Comparison of ENCODE assay signal across 10 cellular contexts in genomic region chr5:175821790-175822211, GRCh38.
DNase-seq lines count a peak whose midpoint lies in the region; ATAC-seq lines count a peak whose summit lies in the region.
"Had no signal": no experiment of that assay in that cellular context is flagged by ENCODE, and none has a peak within 500 bp of the region (broad histone marks: within the 10 kb centered on the region; RNA-seq: fewer than 3 reads in every experiment).

No MANE protein-coding gene starts in this region.

- peaks cover 27% of the 10 kb centered on the region for H3K27me3 Mint-ChIP-seq in stimulated activated naive CD8-positive, alpha-beta T cell treated with anti-CD3 and anti-CD28 coated beads, Interleukin-15, amount 100 ng/mL, for 72 hours

- peaks cover 0 to 7% of the 10 kb centered on the region in 2 donors for H3K9me3 Mint-ChIP-seq in stimulated activated naive CD8-positive, alpha-beta T cell treated with anti-CD3 and anti-CD28 coated beads, Interleukin-15, amount 100 ng/mL, for 72 hours

- peak overlapping the region; percentile 20 to 85 for H3K27ac Mint-ChIP-seq in stimulated activated naive CD8-positive, alpha-beta T cell treated with anti-CD3 and anti-CD28 coated beads, Interleukin-15, amount 100 ng/mL, for 72 hours

- ATAC-seq in HG03060 (IDR thresholded peaks at IDR 0.05; ENCODE audit: low read depth, unreplicated experiment) = peak; percentile 54
- ATAC-seq in stimulated activated naive CD8-positive, alpha-beta T cell treated with anti-CD3 and anti-CD28 coated beads, Interleukin-15, amount 100 ng/mL, for 72 hours = peak; percentile 87

- H3K4me1 Mint-ChIP-seq in stimulated activated naive CD8-positive, alpha-beta T cell treated with anti-CD3 and anti-CD28 coated beads, Interleukin-15, amount 100 ng/mL, for 72 hours = peaks cover 19% of the 10 kb centered on the region

- peak overlapping the region; percentile 5 to 50 for H3K4me3 Mint-ChIP-seq in stimulated activated naive CD8-positive, alpha-beta T cell treated with anti-CD3 and anti-CD28 coated beads, Interleukin-15, amount 100 ng/mL, for 72 hours

- DNase-seq in stimulated activated CD4-positive, alpha-beta T cell treated with anti-CD3 and anti-CD28 coated beads, Interleukin-15, amount 100 ng/mL, for 24 hours = peak; percentile 56
- no peak for DNase-seq in stimulated activated CD4-positive, alpha-beta T cell treated with anti-CD3 and anti-CD28 coated beads, Interleukin-12 subunit alpha, Interleukin-12 subunit beta, amount 100 ng/mL, for 4 hours
- peak; percentile 61 for DNase-seq in activated CD8-positive, alpha-beta memory T cell treated with anti-CD3 and anti-CD28 coated beads, Interleukin-2, amount 50 U/mL, for 48 hours
- peak; percentile 16 to 60 for DNase-seq in stimulated activated naive CD8-positive, alpha-beta T cell treated with anti-CD3 and anti-CD28 coated beads, Interleukin-15, amount 100 ng/mL, for 72 hours
- no peak for DNase-seq in NCI-H2107 treated with DMSO at 0.1 percent for 48 hours (lab: John Stamatoyannopoulos, UW; ENCODE audit: unreplicated experiment)
- DNase-seq in SIG-M5 (lab: John Stamatoyannopoulos, UW) = no peak
- no peak for DNase-seq in NCI-H526 treated with DMSO at 0.1 percent for 48 hours (lab: John Stamatoyannopoulos, UW)
- DNase-seq: C1 segment of cervical spinal cord, NCI-H1694 had no signal

Comparison
In these comparisons a context has a peak if more than half of its experiments do, and no peak if none do; other contexts are left out.
1. DNase-seq: peak in stimulated activated CD4-positive, alpha-beta T cell treated with anti-CD3 and anti-CD28 coated beads, Interleukin-15, amount 100 ng/mL, for 24 hours (single experiment), activated CD8-positive, alpha-beta memory T cell treated with anti-CD3 and anti-CD28 coated beads, Interleukin-2, amount 50 U/mL, for 48 hours (single experiment) and stimulated activated naive CD8-positive, alpha-beta T cell treated with anti-CD3 and anti-CD28 coated beads, Interleukin-15, amount 100 ng/mL, for 72 hours (2 of 2); none in stimulated activated CD4-positive, alpha-beta T cell treated with anti-CD3 and anti-CD28 coated beads, Interleukin-12 subunit alpha, Interleukin-12 subunit beta, amount 100 ng/mL, for 4 hours (single experiment), NCI-H2107 treated with DMSO at 0.1 percent for 48 hours (single experiment), SIG-M5 (single experiment) and NCI-H526 treated with DMSO at 0.1 percent for 48 hours (single experiment).